In the genomic region with DNA sequence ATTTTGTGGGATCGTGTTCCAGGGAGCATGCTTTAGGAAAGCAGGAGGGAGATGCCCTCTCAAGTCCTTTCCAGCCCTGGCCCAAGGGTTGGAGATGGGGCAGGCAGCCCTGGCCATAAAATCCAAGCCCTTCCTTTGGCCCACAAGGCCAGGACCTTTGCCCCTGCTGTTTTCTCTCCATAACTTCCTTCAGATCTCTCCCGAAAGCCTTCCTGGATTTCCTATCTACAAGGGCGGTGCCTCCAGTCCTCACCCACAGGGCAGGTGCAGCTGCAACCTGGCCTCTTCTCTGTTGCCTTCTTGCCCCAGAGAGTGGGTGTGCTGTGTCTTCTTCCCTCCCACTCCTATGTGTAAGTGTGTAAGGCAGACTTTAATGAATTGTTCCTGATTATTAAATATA, we compare ENCODE assay signal across 16 cellular contexts. TPM values are rescaled to one million over a fixed set of nuclear protein-coding genes. Genes with fewer than 3 reads are reported as not detected.
DNase-seq lines count a peak whose midpoint lies in the region; ATAC-seq and TF ChIP-seq lines count a peak whose summit lies in the region.
"Had no signal": no experiment of that assay in that cellular context is flagged by ENCODE, and none has a peak within 500 bp of the region (broad histone marks: within the 10 kb centered on the region; RNA-seq: fewer than 3 reads in every experiment).

No MANE protein-coding gene starts in this region.

- H3K4me1 Mint-ChIP-seq in CD4-positive, alpha-beta memory T cell = peaks cover 19 to 39% (median 23%) of the 10 kb centered on the region in 4 donors
- H3K4me1 Mint-ChIP-seq in neural progenitor cell (peaks cover 22% of the 10 kb centered on the region), MCF 10A (ENCODE audit: insufficient read depth, unreplicated experiment) (peaks cover 21% of the 10 kb centered on the region)

- H3K9me2 ChIP-seq in hepatocyte (replicated peaks; ENCODE audit: insufficient read depth) = no peaks in the 10 kb centered on the region

- no peaks in the 10 kb centered on the region for H3K27me3 ChIP-seq in CD4-positive, alpha-beta memory T cell (ENCODE audit: insufficient read depth, low read length)
- H3K27me3 ChIP-seq in hepatocyte = no peaks in the 10 kb centered on the region
- peaks cover 24% of the 10 kb centered on the region for H3K27me3 ChIP-seq in neural progenitor cell

- H3K27me3 Mint-ChIP-seq in CD4-positive, alpha-beta memory T cell = no peaks in the 10 kb centered on the region
- H3K27me3 Mint-ChIP-seq in neural progenitor cell (ENCODE audit: insufficient read depth, low read depth) (peaks cover 3% of the 10 kb centered on the region), MCF 10A (ENCODE audit: insufficient read depth, unreplicated experiment) (no peaks in the 10 kb centered on the region)

- no peak overlapping the region for H3K9ac ChIP-seq in neural progenitor cell

- peaks cover 27% of the 10 kb centered on the region for H3K4me1 ChIP-seq in CD4-positive, alpha-beta memory T cell (ENCODE audit: insufficient read depth, low read length)
- H3K4me1 ChIP-seq in hepatocyte (ENCODE audit: insufficient read depth) = peaks cover 3% of the 10 kb centered on the region
- no peaks in the 10 kb centered on the region for H3K4me1 ChIP-seq in neural progenitor cell

- no peaks in the 10 kb centered on the region for H3K9me3 ChIP-seq in CD4-positive, alpha-beta memory T cell (ENCODE audit: control insufficient read depth in 1 of 2, low read length in 2 of 2)
- no peaks in the 10 kb centered on the region for H3K9me3 ChIP-seq in hepatocyte (ENCODE audit: low read depth)
- no peaks in the 10 kb centered on the region for H3K9me3 ChIP-seq in neural progenitor cell (ENCODE audit: low read depth)

- no peak for TF ChIP-seq CTCF in hepatocyte (IDR thresholded peaks at IDR 0.05; ENCODE audit: poor library complexity)
- TF ChIP-seq CTCF in neural progenitor cell (IDR thresholded peaks at IDR 0.05) = no peak
- no peak for TF ChIP-seq CTCF in MCF 10A (IDR thresholded peaks at IDR 0.05; ENCODE audit: unreplicated experiment)

- no peaks in the 10 kb centered on the region for H4K20me1 ChIP-seq in hepatocyte (ENCODE audit: insufficient read depth, poor library complexity, severe bottlenecking)
- no peaks in the 10 kb centered on the region for H4K20me1 ChIP-seq in neural progenitor cell (ENCODE audit: low read depth)

- ATAC-seq in HG02885 (IDR thresholded peaks at IDR 0.05; ENCODE audit: poor library complexity, unreplicated experiment) (no peak), HG02588 (IDR thresholded peaks at IDR 0.05; ENCODE audit: unreplicated experiment) (no peak)
- ATAC-seq: SK-N-SH treated with all-trans-retinoic acid at 6 μM for 48 hours had no signal

- CTCF ChIA-PET in CD4-positive, alpha-beta memory T cell (lab: Charles Lee; ENCODE audit: partially characterized antibody) = interaction anchor here (1.1 to 3.7 kb wide), 7 partner anchors 9 to 48 kb away, joined by 4 to 32 read pairs (median 11); a partner anchor contains a TSS
- CTCF ChIA-PET in MCF 10A (lab: Yijun Ruan, JAX) = interaction anchor here (0.7 to 12.7 kb wide), 11 partner anchors 10 to 254 kb away, joined by 3 to 197 read pairs (median 5); a partner anchor contains a TSS

- H2AFZ ChIP-seq in hepatocyte (no peak overlapping the region), neural progenitor cell (replicated peaks) (no peak overlapping the region)

- H3K79me2 ChIP-seq in hepatocyte = no peaks in the 10 kb centered on the region
- H3K79me2 ChIP-seq in neural progenitor cell (ENCODE audit: low read depth) = no peaks in the 10 kb centered on the region

- DNase-seq in CD4-positive, alpha-beta memory T cell = no peak
- DNase-seq in HT-29 (ENCODE audit: low spot score) (peak; percentile 10), hepatocyte (ENCODE audit: low spot score) (peak; percentile 27), neural progenitor cell (ENCODE audit: low spot score) (no peak), MCF 10A (ENCODE audit: unreplicated experiment) (no peak)
- no peak for DNase-seq in stimulated activated CD4-positive, alpha-beta T cell treated with anti-CD3 and anti-CD28 coated beads, Interleukin-2, amount 100 ng/mL, for 24 hours
- DNase-seq: KBM-7, NCI-H1417 treated with DMSO at 0.1 percent for 48 hours, NCI-H2029, NCI-H510A treated with DMSO at 0.1 percent for 48 hours, SHP77 treated with DMSO at 0.1 percent for 48 hours had no signal

- POLR2A ChIA-PET in CD4-positive, alpha-beta memory T cell (lab: Charles Lee; ENCODE audit: partially characterized antibody) = interaction anchor here (1.1 kb wide), 2 partner anchors 9 to 62 kb away, joined by 3 to 4 read pairs; no protein-coding TSS in a partner anchor
- POLR2A ChIA-PET in MCF 10A (lab: Yijun Ruan, JAX) = interaction anchor here (1.7 kb wide), 1 partner anchor 42 kb away, joined by 11 read pairs; a partner anchor contains a TSS

- no peak overlapping the region for H3K4me3 ChIP-seq in CD4-positive, alpha-beta memory T cell (ENCODE audit: low read length in 2 of 2)
- H3K4me3 ChIP-seq in hepatocyte (no peak overlapping the region), neural progenitor cell (no peak overlapping the region)

- no peaks in the 10 kb centered on the region for H3K36me3 Mint-ChIP-seq in CD4-positive, alpha-beta memory T cell
- H3K36me3 Mint-ChIP-seq in neural progenitor cell (no peaks in the 10 kb centered on the region), MCF 10A (ENCODE audit: insufficient read depth, unreplicated experiment) (no peaks in the 10 kb centered on the region)

- WGBS in hepatocyte (ENCODE audit: low lambda C conversion rate, missing lambda C conversion rate) = 71% methylated on average over 3 of the region's 3 CpGs

- intact Hi-C loops in CD4-positive, alpha-beta memory T cell (cut with micrococcal nuclease) = loop anchor here (2.0 kb wide), 4 partner anchors 41 to 319 kb away; a partner anchor contains a TSS
- intact Hi-C loops in MCF 10A (cut with micrococcal nuclease) = loop anchor here (2.0 kb wide), 1 partner anchor 41 kb away; a partner anchor contains a TSS

- no peaks in the 10 kb centered on the region for H3K9me3 Mint-ChIP-seq in CD4-positive, alpha-beta memory T cell
- H3K9me3 Mint-ChIP-seq in neural progenitor cell (no peaks in the 10 kb centered on the region), MCF 10A (ENCODE audit: unreplicated experiment) (no peaks in the 10 kb centered on the region)

- H3K4me3 Mint-ChIP-seq in CD4-positive, alpha-beta memory T cell = peak overlapping the region in 2 of 8 donors; percentile 26 to 39
- H3K4me3 Mint-ChIP-seq in neural progenitor cell = peak overlapping the region; percentile 62
- no peak overlapping the region for H3K4me3 Mint-ChIP-seq in MCF 10A (ENCODE audit: unreplicated experiment)

- peaks cover 13% of the 10 kb centered on the region for H3F3A ChIP-seq in neural progenitor cell (ENCODE audit: low read depth)

- H3K4me2 ChIP-seq in hepatocyte = peak overlapping the region; percentile 2
- no peak overlapping the region for H3K4me2 ChIP-seq in neural progenitor cell

- H3K27ac Mint-ChIP-seq in CD4-positive, alpha-beta memory T cell = peak overlapping the region in 4 of 7 donors; percentile 18 to 77 (median 50)
- H3K27ac Mint-ChIP-seq in neural progenitor cell = no peak overlapping the region
- no peak overlapping the region for H3K27ac Mint-ChIP-seq in MCF 10A (ENCODE audit: low read depth, unreplicated experiment)

- H3K36me3 ChIP-seq in CD4-positive, alpha-beta memory T cell (ENCODE audit: insufficient read depth, low read length) = no peaks in the 10 kb centered on the region
- H3K36me3 ChIP-seq in hepatocyte (replicated peaks; ENCODE audit: insufficient read depth, low read depth) (no peaks in the 10 kb centered on the region), neural progenitor cell (no peaks in the 10 kb centered on the region)

- BruUV-seq in MCF 10A (replicated peaks; lab: Mats Ljungman, UMichigan) = no TSS peak

- no peak overlapping the region for H3K27ac ChIP-seq in CD4-positive, alpha-beta memory T cell (ENCODE audit: low read depth, low read length)
- peak overlapping the region; percentile 38 for H3K27ac ChIP-seq in hepatocyte
- no peak overlapping the region for H3K27ac ChIP-seq in neural progenitor cell
- H3K27ac ChIP-seq: GM23248 had no signal

RNA-seq across cellular contexts. Expression of a gene that starts 8.5 kb away (rescaled TPM):
- 10 to 100 TPM; 16.3 to 19.3 TPM for total RNA-seq in CD4-positive, alpha-beta memory T cell
- polyA plus RNA-seq in CD4-positive, alpha-beta memory T cell = 1 to 10 TPM; 2.4 to 4.0 TPM
- total RNA-seq in HT-29 (2014; rRNA removed; shearing (Covaris generic)) = 2.8 and 5.3 TPM in 2 replicates
- total RNA-seq in hepatocyte (9.7 and 17.7 TPM in 2 replicates), neural progenitor cell (ENCODE audit: low replicate concordance) (6.6 and 12.6 TPM in 2 replicates), MCF 10A (2022) (21.5 and 22.8 TPM in 2 replicates)
- 3.5 and 5.2 TPM in 2 replicates for polyA plus RNA-seq in hepatocyte

RNA-seq across cellular contexts. Expression of a gene that starts 27.6 kb away (rescaled TPM):
- not detected for total RNA-seq in CD4-positive, alpha-beta memory T cell
- polyA plus RNA-seq in CD4-positive, alpha-beta memory T cell = not detected
- total RNA-seq in HT-29 (2014; rRNA removed; shearing (Covaris generic)) = not detected in 2 replicates
- total RNA-seq in hepatocyte (2.5 and 3.3 TPM in 2 replicates), neural progenitor cell (ENCODE audit: low replicate concordance) (not detected in 2 replicates), MCF 10A (2022) (not detected in 2 replicates)
- 0.25 and 3.3 TPM in 2 replicates for polyA plus RNA-seq in hepatocyte
- total RNA-seq: RPMI7951 had no signal
- polyA plus RNA-seq: GM23248 had no signal

RNA-seq across cellular contexts. Expression of a gene that starts 41.1 kb away (rescaled TPM):
- 10 to 100 TPM; 93.8 to 95.3 TPM for total RNA-seq in CD4-positive, alpha-beta memory T cell
- 100 to 1,000 TPM in 1 of 2 donors, 10 to 100 TPM in 1; 70.4 to 101 TPM for polyA plus RNA-seq in CD4-positive, alpha-beta memory T cell
- total RNA-seq in HT-29 (2014; rRNA removed; shearing (Covaris generic)) = 28.7 and 38.5 TPM in 2 replicates
- total RNA-seq in hepatocyte = 68.5 and 72.6 TPM in 2 replicates
- 58.7 and 60.3 TPM in 2 replicates for polyA plus RNA-seq in hepatocyte
- 226 and 397 TPM in 2 replicates for total RNA-seq in neural progenitor cell (ENCODE audit: low replicate concordance)
- 65.5 and 65.7 TPM in 2 replicates for total RNA-seq in MCF 10A (2022)

RNA-seq across cellular contexts. Expression of a gene that starts 46.8 kb away (rescaled TPM):
- total RNA-seq in CD4-positive, alpha-beta memory T cell = not detected
- polyA plus RNA-seq in CD4-positive, alpha-beta memory T cell = not detected
- total RNA-seq in HT-29 (2014; rRNA removed; shearing (Covaris generic)) = not detected in 2 replicates
- 2.9 and 3.2 TPM in 2 replicates for total RNA-seq in hepatocyte
- 2.2 and 4.4 TPM in 2 replicates for polyA plus RNA-seq in hepatocyte
- total RNA-seq in neural progenitor cell (ENCODE audit: low replicate concordance) = not detected in 2 replicates
- 0.25 TPM in 1 of 2 replicates, not detected in the other for total RNA-seq in MCF 10A (2022)
- total RNA-seq: GM23248, RPMI7951 had no signal
- polyA plus RNA-seq: GM23248 had no signal

RNA-seq across cellular contexts. Expression of a gene that starts 53.5 kb away (rescaled TPM):
- total RNA-seq in CD4-positive, alpha-beta memory T cell = under 1 TPM; 0.29 to 0.58 TPM
- polyA plus RNA-seq in CD4-positive, alpha-beta memory T cell = not detected
- 0.08 and 1.7 TPM in 2 replicates for total RNA-seq in HT-29 (2014; rRNA removed; shearing (Covaris generic))
- total RNA-seq in hepatocyte (8.2 and 8.8 TPM in 2 replicates), neural progenitor cell (ENCODE audit: low replicate concordance) (0.12 and 0.24 TPM in 2 replicates), MCF 10A (2022) (0.29 TPM in 1 of 2 replicates, not detected in the other)
- polyA plus RNA-seq in hepatocyte = 16.3 and 27.6 TPM in 2 replicates

Comparison
In these comparisons a context has a peak if more than half of its experiments do, and no peak if none do; other contexts are left out.
1. DNase-seq: peak in HT-29 (single experiment) and hepatocyte (single experiment); none in CD4-positive, alpha-beta memory T cell (0 of 5), neural progenitor cell (single experiment), MCF 10A (single experiment) and stimulated activated CD4-positive, alpha-beta T cell treated with anti-CD3 and anti-CD28 coated beads, Interleukin-2, amount 100 ng/mL, for 24 hours (0 of 2).
2. H3K27ac Mint-ChIP-seq: peak in CD4-positive, alpha-beta memory T cell (4 of 7); none in neural progenitor cell (single experiment) and MCF 10A (single experiment).